In genomic region chr6:118309337-118310093, GRCh38 we compare ENCODE assay signal across 16 cellular contexts.
"Had no signal": no experiment of that assay in that cellular context is flagged by ENCODE, and none has a peak within 500 bp of the region (broad histone marks: within the 10 kb centered on the region; RNA-seq: fewer than 3 reads in every experiment).

No MANE protein-coding gene starts in this region.

- H3K9me3 ChIP-seq: adrenal gland, mucosa of descending colon, ovary, transverse colon, vagina had no signal

- H3K36me3 ChIP-seq: adrenal gland, ovary, transverse colon, vagina had no signal

- H3K27me3 ChIP-seq: adrenal gland, foreskin keratinocyte, ovary, transverse colon, vagina had no signal

- H3K27ac ChIP-seq: adrenal gland, epithelial cell of prostate, foreskin keratinocyte, ovary, transverse colon, vagina had no signal

- H3K4me3 ChIP-seq: adrenal gland, mucosa of descending colon, ovary, transverse colon, vagina had no signal

- ATAC-seq: activated naive CD4-positive, alpha-beta T cell treated with anti-CD3 and anti-CD28 coated beads, Interleukin-2, amount 50 U/mL, for 72 hours; foreskin keratinocyte; mucosa of descending colon; naive thymus-derived CD4-positive, alpha-beta T cell had no signal

- DNase-seq: activated CD4-positive, alpha-beta T cell treated with anti-CD3 and anti-CD28 coated beads, Interleukin-2, amount 50 U/mL, for 4 hours; activated gamma-delta T cell treated with Interleukin-2 at 50 U/mL for 16 hours; adrenal gland; endodermal cell; foreskin keratinocyte; mucosa of descending colon; naive thymus-derived CD4-positive, alpha-beta T cell; ovary; stimulated activated naive CD4-positive, alpha-beta T cell treated with Interleukin-2 at 50 U/mL for 16 hours; substantia nigra; SW 1271; T-helper 2 cell; transverse colon had no signal

- H3K4me1 ChIP-seq: adrenal gland, foreskin keratinocyte, vagina had no signal
